Comparison of ENCODE assay signal across 1 cellular context in genomic region chr3:150367771-150368170, GRCh38.
TF ChIP-seq lines count a peak whose summit lies in the region.

No MANE protein-coding gene starts in this region.

TF ChIP-seq in IMR-90, 13 proteins besides CTCF, POLR2A, EP300 and RAD21 (continued from another document):
- TF ChIP-seq RCOR1 (IDR thresholded peaks at IDR 0.05; ENCODE audit: insufficient replicate concordance, low read length) (no peak), SMC3 (IDR thresholded peaks at IDR 0.05; ENCODE audit: low read depth, low read length) (no peak), CHD1 (IDR thresholded peaks at IDR 0.05; ENCODE audit: low read depth, low read length) (no peak), FOS (IDR thresholded peaks at IDR 0.05; ENCODE audit: low read depth, low read length) (no peak), MXI1 (IDR thresholded peaks at IDR 0.05; ENCODE audit: borderline replicate concordance, low read depth, low read length) (no peak), CEBPB (IDR thresholded peaks at IDR 0.05; ENCODE audit: low read depth, low read length) (no peak), BHLHE40 (IDR thresholded peaks at IDR 0.05; ENCODE audit: low read depth, low read length) (no peak)
